ENCODE assay signal across 17 cellular contexts in genomic region chr7:34755008-34755407, GRCh38.
A peak's percentile ranks its signal among the peaks of the same experiment; 100 is the strongest.
DNase-seq lines count a peak whose midpoint lies in the region; ATAC-seq, FAIRE-seq and TF ChIP-seq lines count a peak whose summit lies in the region.
"Had no signal": no experiment of that assay in that cellular context is flagged by ENCODE, and none has a peak within 500 bp of the region (broad histone marks: within the 10 kb centered on the region; RNA-seq: fewer than 3 reads in every experiment).

No MANE protein-coding gene starts in this region.

- H3K4me3 ChIP-seq in GM12878, result no peak overlapping the region
- H3K4me3 ChIP-seq: coronary artery had no signal

- BruUV-seq in GM12878 (replicated peaks; lab: Mats Ljungman, UMichigan), result no TSS peak

- peak; percentile 41 for ATAC-seq in GM18861 (IDR thresholded peaks at IDR 0.05; ENCODE audit: unreplicated experiment)
- ATAC-seq in GM21619 (IDR thresholded peaks at IDR 0.05; ENCODE audit: unreplicated experiment), result peak; percentile 40
- ATAC-seq in HG03354 (IDR thresholded peaks at IDR 0.05; ENCODE audit: poor library complexity, severe bottlenecking, unreplicated experiment), result peak; percentile 35
- peak; percentile 58 for ATAC-seq in GM12878
- ATAC-seq: natural killer cell treated with Interleukin-12 subunit alpha and Interleukin-12 subunit beta and Interleukin-15 and Interleukin-18, amount 100 ng/mL, for 72 hours; T-helper 17 cell had no signal

- POLR2A ChIA-PET in GM12878 (lab: Charles Lee), result interaction anchor here (3.3 to 4.8 kb wide), 4 partner anchors 9 to 29 kb away, joined by 18 to 38 read pairs (median 34); no protein-coding TSS in a partner anchor

- no peak overlapping the region for H3K9ac ChIP-seq in GM12878 (ENCODE audit: control insufficient read depth, insufficient read depth, low read length)

- no peak for TF ChIP-seq CTCF in GM12878 (IDR thresholded peaks at IDR 0.05 in 2 of 3, conservative IDR thresholded peaks at IDR 0.05 in 1 of 3; ENCODE audit: control insufficient read depth in 2 of 3, extremely low read depth in 1 of 3, insufficient read depth in 1 of 3, low read depth in 3 of 3, low read length in 3 of 3)
- no peak for TF ChIP-seq CTCF in endothelial cell (IDR thresholded peaks at IDR 0.05; ENCODE audit: unreplicated experiment)

- SMC1A ChIA-PET in GM12878 (lab: Charles Lee; ENCODE audit: uncharacterized antibody, unreplicated experiment), result interaction anchor here (0.8 to 5.1 kb wide), 17 partner anchors 8 to 280 kb away, joined by 3 to 107 read pairs (median 7); no protein-coding TSS in a partner anchor

- 27% methylated on average over 2 of the region's 2 CpGs for WGBS in GM12878 (ENCODE audit: insufficient coverage, insufficient replicate concordance, low lambda C conversion rate, missing lambda C conversion rate)

- H3K27ac Mint-ChIP-seq in endothelial cell (ENCODE audit: unreplicated experiment), result no peak overlapping the region
- H3K27ac Mint-ChIP-seq: memory B cell; natural killer cell treated with Interleukin-12 subunit alpha and Interleukin-12 subunit beta and Interleukin-15 and Interleukin-18, amount 100 ng/mL, for 72 hours; stimulated activated naive CD8-positive, alpha-beta T cell treated with anti-CD3 and anti-CD28 coated beads, Interleukin-15, Interleukin-2, amounts not matched to agents 100 ng/mL and 50 ng/mL, for 24 hours; T-helper 17 cell had no signal

- H3K27me3 ChIP-seq in GM12878 (replicated peaks in 1 of 2; ENCODE audit: control insufficient read depth in 2 of 2, insufficient read depth in 2 of 2, low read length in 1 of 2), result no peaks in the 10 kb centered on the region

- H3K36me3 Mint-ChIP-seq in endothelial cell (ENCODE audit: low read depth, unreplicated experiment), result no peaks in the 10 kb centered on the region
- H3K36me3 Mint-ChIP-seq: memory B cell; natural killer cell treated with Interleukin-12 subunit alpha and Interleukin-12 subunit beta and Interleukin-15 and Interleukin-18, amount 100 ng/mL, for 72 hours had no signal

- H3K4me3 Mint-ChIP-seq in endothelial cell (ENCODE audit: unreplicated experiment), result no peak overlapping the region
- H3K4me3 Mint-ChIP-seq: memory B cell; natural killer cell treated with Interleukin-12 subunit alpha and Interleukin-12 subunit beta and Interleukin-15 and Interleukin-18, amount 100 ng/mL, for 72 hours; stimulated activated naive CD8-positive, alpha-beta T cell treated with anti-CD3 and anti-CD28 coated beads, Interleukin-15, Interleukin-2, amounts not matched to agents 100 ng/mL and 50 ng/mL, for 24 hours; T-helper 17 cell had no signal

- no peaks in the 10 kb centered on the region for H3K36me3 ChIP-seq in GM12878 (ENCODE audit: control insufficient read depth in 2 of 2, insufficient read depth in 2 of 2, low read length in 1 of 2)

- H3K27me3 Mint-ChIP-seq in endothelial cell (ENCODE audit: unreplicated experiment), result peaks cover 3% of the 10 kb centered on the region
- H3K27me3 Mint-ChIP-seq: memory B cell had no signal

- CTCF ChIA-PET in GM12878 (lab: Yijun Ruan, JAX), result interaction anchor here (1.0 to 5.1 kb wide), 8 partner anchors 8 to 280 kb away, joined by 3 to 92 read pairs (median 22); no protein-coding TSS in a partner anchor

- no peaks in the 10 kb centered on the region for H3K79me2 ChIP-seq in GM12878 (ENCODE audit: control insufficient read depth, insufficient read depth, low read length)

- no peaks in the 10 kb centered on the region for H3K9me3 Mint-ChIP-seq in endothelial cell (ENCODE audit: unreplicated experiment)
- H3K9me3 Mint-ChIP-seq: memory B cell; natural killer cell treated with Interleukin-12 subunit alpha and Interleukin-12 subunit beta and Interleukin-15 and Interleukin-18, amount 100 ng/mL, for 72 hours; stimulated activated naive CD8-positive, alpha-beta T cell treated with anti-CD3 and anti-CD28 coated beads, Interleukin-15, Interleukin-2, amounts not matched to agents 100 ng/mL and 50 ng/mL, for 24 hours had no signal

- H3K27ac ChIP-seq in GM12878 (ENCODE audit: control insufficient read depth, insufficient read depth), result no peak overlapping the region
- H3K27ac ChIP-seq: coronary artery had no signal

- no peak for DNase-seq in GM12878 (ENCODE audit: low read depth, low spot score)
- no peak for DNase-seq in LoVo (ENCODE audit: low spot score)
- DNase-seq in cerebellar nuclear complex (lab: John Stamatoyannopoulos, UW), result no peak
- DNase-seq in activated gamma-delta T cell treated with Interleukin-2 at 50 U/mL for 16 hours, result no peak
- no peak for DNase-seq in endothelial cell (ENCODE audit: low spot score)
- DNase-seq: activated CD4-positive, CD25-positive, alpha-beta regulatory T cell treated with anti-CD3 and anti-CD28 coated beads, Interleukin-2, amount 50 U/mL, for 72 hours; activated naive CD4-positive, alpha-beta T cell treated with Interleukin-2 at 50 U/mL for 16 hours; erythroblast; Right ventricle myocardium superior; T-helper 17 cell had no signal

- H3K9me3 ChIP-seq in GM12878 (replicated peaks; ENCODE audit: control insufficient read depth, insufficient read depth, low read length), result no peaks in the 10 kb centered on the region; the same call in 2 of the 3 replicates

- intact Hi-C loops in GM12878 (cut with micrococcal nuclease; ENCODE audit: unreplicated experiment), result loop anchor here (1.0 to 10.0 kb wide), 3 partner anchors 23 to 970 kb away; no protein-coding TSS in a partner anchor

- no peak for TF ChIP-seq RAD21 in GM12878 (IDR thresholded peaks at IDR 0.05; ENCODE audit: insufficient read depth, low read depth, low read length)

- peak; percentile 67 to 93; a peak in 3 of 4 replicates for TF ChIP-seq EP300 in GM12878 (IDR thresholded peaks at IDR 0.05; ENCODE audit: borderline replicate concordance in 1 of 2, control insufficient read depth in 1 of 2, low read depth in 2 of 2, low read length in 2 of 2)

- no peaks in the 10 kb centered on the region for H3K4me1 ChIP-seq in GM12878 (ENCODE audit: control insufficient read depth, insufficient read depth, low read length)

- RAD21 ChIA-PET in GM12878 (lab: Charles Lee; ENCODE audit: unreplicated experiment), result interaction anchor here (1.1 to 16.3 kb wide), 5 partner anchors 8 to 937 kb away, joined by 3 to 362 read pairs (median 20); no protein-coding TSS in a partner anchor

- FAIRE-seq in GM12878 (lab: Jason Lieb, UNC), result no peak

- in situ Hi-C loops in GM12878 (cut with MboI), result no loop called here

- no peak overlapping the region for H2AFZ ChIP-seq in GM12878 (ENCODE audit: control insufficient read depth, low read depth, low read length)

- TF ChIP-seq POLR2A in GM12878 (IDR thresholded peaks at IDR 0.05; ENCODE audit: low read depth, low read length), result no peak

- H4K20me1 ChIP-seq in GM12878 (ENCODE audit: control insufficient read depth, insufficient read depth), result no peaks in the 10 kb centered on the region

- H3K4me2 ChIP-seq in GM12878 (ENCODE audit: control insufficient read depth, insufficient read depth), result no peak overlapping the region

- H3K4me1 Mint-ChIP-seq in endothelial cell (ENCODE audit: unreplicated experiment), result peaks cover 2% of the 10 kb centered on the region
- H3K4me1 Mint-ChIP-seq: memory B cell, T-helper 17 cell had no signal

TF ChIP-seq in GM12878, 131 proteins besides CTCF, POLR2A, EP300 and RAD21 (continues in another document):
- TF ChIP-seq BACH1 (IDR thresholded peaks at IDR 0.05; ENCODE audit: borderline replicate concordance), result peak; percentile 83; the same call in 1 of the 2 replicates
- peak; percentile 93 for TF ChIP-seq IKZF1 (conservative IDR thresholded peaks at IDR 0.05)
- peak; percentile 77 for TF ChIP-seq SMAD1 (IDR thresholded peaks at IDR 0.05; ENCODE audit: low read depth, partially characterized antibody)
- TF ChIP-seq, protein P1, sequence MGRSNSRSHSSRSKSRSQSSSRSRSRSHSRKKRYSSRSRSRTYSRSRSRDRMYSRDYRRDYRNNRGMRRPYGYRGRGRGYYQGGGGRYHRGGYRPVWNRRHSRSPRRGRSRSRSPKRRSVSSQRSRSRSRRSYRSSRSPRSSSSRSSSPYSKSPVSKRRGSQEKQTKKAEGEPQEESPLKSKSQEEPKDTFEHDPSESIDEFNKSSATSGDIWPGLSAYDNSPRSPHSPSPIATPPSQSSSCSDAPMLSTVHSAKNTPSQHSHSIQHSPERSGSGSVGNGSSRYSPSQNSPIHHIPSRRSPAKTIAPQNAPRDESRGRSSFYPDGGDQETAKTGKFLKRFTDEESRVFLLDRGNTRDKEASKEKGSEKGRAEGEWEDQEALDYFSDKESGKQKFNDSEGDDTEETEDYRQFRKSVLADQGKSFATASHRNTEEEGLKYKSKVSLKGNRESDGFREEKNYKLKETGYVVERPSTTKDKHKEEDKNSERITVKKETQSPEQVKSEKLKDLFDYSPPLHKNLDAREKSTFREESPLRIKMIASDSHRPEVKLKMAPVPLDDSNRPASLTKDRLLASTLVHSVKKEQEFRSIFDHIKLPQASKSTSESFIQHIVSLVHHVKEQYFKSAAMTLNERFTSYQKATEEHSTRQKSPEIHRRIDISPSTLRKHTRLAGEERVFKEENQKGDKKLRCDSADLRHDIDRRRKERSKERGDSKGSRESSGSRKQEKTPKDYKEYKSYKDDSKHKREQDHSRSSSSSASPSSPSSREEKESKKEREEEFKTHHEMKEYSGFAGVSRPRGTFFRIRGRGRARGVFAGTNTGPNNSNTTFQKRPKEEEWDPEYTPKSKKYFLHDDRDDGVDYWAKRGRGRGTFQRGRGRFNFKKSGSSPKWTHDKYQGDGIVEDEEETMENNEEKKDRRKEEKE (IDR thresholded peaks at IDR 0.05), result no peak
- peak; percentile 71 for TF ChIP-seq BMI1 (IDR thresholded peaks at IDR 0.05; ENCODE audit: borderline replicate concordance)
- peak; percentile 47 for TF ChIP-seq SKIL (IDR thresholded peaks at IDR 0.05; ENCODE audit: low read depth, poor library complexity, severe bottlenecking)
- TF ChIP-seq PAX8 (IDR thresholded peaks at IDR 0.05), result peak; percentile 90
- TF ChIP-seq SPI1 (IDR thresholded peaks at IDR 0.05; ENCODE audit: borderline replicate concordance, insufficient read depth, low read depth, low read length), result peak; percentile 76
